9 cellular contexts compared by ENCODE assay signal in the genomic region with DNA sequence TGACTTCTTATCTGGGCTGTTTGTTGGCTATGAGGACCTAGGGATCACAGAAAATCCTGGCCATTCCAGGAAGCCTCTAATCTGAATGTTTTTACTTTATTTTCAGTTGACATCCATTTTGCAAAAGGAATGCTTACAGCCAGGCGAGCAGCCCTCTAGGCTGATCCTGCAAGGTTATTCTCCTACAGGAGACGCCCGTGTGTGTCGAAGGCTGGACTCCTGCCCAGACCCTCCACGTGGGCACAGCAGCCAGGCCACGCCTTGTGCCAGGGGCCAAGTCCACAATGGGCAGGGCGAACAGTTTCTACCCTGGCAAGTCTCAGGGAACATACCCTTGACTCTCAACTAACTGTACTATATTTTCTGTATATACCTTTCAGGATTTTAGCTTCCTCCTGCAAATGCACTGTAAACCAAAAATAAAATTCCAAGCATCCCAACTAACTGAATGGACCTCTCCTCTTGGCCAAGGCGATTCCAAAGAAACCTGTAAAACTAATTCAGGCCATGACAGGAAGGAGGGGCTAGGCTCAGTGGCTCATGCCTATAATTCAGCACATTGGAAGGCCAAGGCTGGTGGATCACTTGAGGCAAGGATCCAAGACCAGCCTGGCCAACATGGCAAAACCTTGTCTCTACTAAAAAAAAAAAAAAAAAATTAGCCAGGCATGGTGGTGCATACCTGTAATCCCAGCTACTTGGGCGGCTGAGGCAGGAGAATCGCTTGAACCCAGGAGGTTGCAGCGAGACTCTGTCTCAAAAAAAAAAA. TPM values are rescaled to one million over a fixed set of nuclear protein-coding genes. Genes with fewer than 3 reads are reported as not detected.
DNase-seq lines count a peak whose midpoint lies in the region; FAIRE-seq and TF ChIP-seq lines count a peak whose summit lies in the region.
"Had no signal": no experiment of that assay in that cellular context is flagged by ENCODE, and none has a peak within 500 bp of the region (broad histone marks: within the 10 kb centered on the region; RNA-seq: fewer than 3 reads in every experiment).

No MANE protein-coding gene starts in this region.

- no peak for TF ChIP-seq CTCF in bronchial epithelial cell (IDR thresholded peaks at IDR 0.05; ENCODE audit: insufficient read depth, low read length, severe bottlenecking)

- FAIRE-seq in bronchial epithelial cell (lab: Jason Lieb, UNC): no peak

- no peaks in the 10 kb centered on the region for H3K36me3 ChIP-seq in bronchial epithelial cell (ENCODE audit: control insufficient read depth, insufficient read depth, low read length)

- no peaks in the 10 kb centered on the region for H3K27me3 ChIP-seq in bronchial epithelial cell (ENCODE audit: control insufficient read depth, insufficient read depth, low read length)

- H3K4me3 ChIP-seq in bronchial epithelial cell (ENCODE audit: low read depth, low read length): no peak overlapping the region

- DNase-seq in 8988T (peak; percentile 57), NCI-H2081 (lab: John Stamatoyannopoulos, UW) (peak; percentile 91 to 96), bronchial epithelial cell (ENCODE audit: low read depth) (peak; percentile 67), medulla oblongata (ENCODE audit: extremely low spot score) (peak; percentile 35), T-helper 1 cell (no peak), CD1c-positive myeloid dendritic cell (ENCODE audit: extremely low spot score) (no peak), NCI-H510A treated with DMSO at 0.1 percent for 48 hours (lab: John Stamatoyannopoulos, UW) (no peak)
- DNase-seq in activated CD4-positive, alpha-beta T cell treated with anti-CD3 and anti-CD28 coated beads for 1 hour: no peak
- DNase-seq: activated T-cell treated with anti-CD3 and anti-CD28 coated beads, Interleukin-2, amount 50 U/mL, for 72 hours had no signal

RNA-seq across cellular contexts. Expression of a gene that starts 5.7 kb away (rescaled TPM):
- 0.51 and 6.1 TPM in 2 replicates for total RNA-seq in bronchial epithelial cell

RNA-seq across cellular contexts. Expression of a gene that starts 51.5 kb away (rescaled TPM):
- total RNA-seq in bronchial epithelial cell: 62.7 and 65.0 TPM in 2 replicates

RNA-seq across cellular contexts. Expression of a gene that starts 51.9 kb away (rescaled TPM):
- 382 and 542 TPM in 2 replicates for total RNA-seq in bronchial epithelial cell

RNA-seq across cellular contexts. Expression of a gene that starts 52.3 kb away (rescaled TPM):
- 17.8 and 20.3 TPM in 2 replicates for total RNA-seq in bronchial epithelial cell

Comparison
In these comparisons a context has a peak if more than half of its experiments do, and no peak if none do; other contexts are left out.
1. DNase-seq: peak in 8988T (single experiment), NCI-H2081 (2 of 2), bronchial epithelial cell (single experiment) and medulla oblongata (single experiment); none in T-helper 1 cell (0 of 5), CD1c-positive myeloid dendritic cell (single experiment), NCI-H510A treated with DMSO at 0.1 percent for 48 hours (single experiment) and activated CD4-positive, alpha-beta T cell treated with anti-CD3 and anti-CD28 coated beads for 1 hour (single experiment).